ENCODE assay signal across 11 cellular contexts in the genomic region with DNA sequence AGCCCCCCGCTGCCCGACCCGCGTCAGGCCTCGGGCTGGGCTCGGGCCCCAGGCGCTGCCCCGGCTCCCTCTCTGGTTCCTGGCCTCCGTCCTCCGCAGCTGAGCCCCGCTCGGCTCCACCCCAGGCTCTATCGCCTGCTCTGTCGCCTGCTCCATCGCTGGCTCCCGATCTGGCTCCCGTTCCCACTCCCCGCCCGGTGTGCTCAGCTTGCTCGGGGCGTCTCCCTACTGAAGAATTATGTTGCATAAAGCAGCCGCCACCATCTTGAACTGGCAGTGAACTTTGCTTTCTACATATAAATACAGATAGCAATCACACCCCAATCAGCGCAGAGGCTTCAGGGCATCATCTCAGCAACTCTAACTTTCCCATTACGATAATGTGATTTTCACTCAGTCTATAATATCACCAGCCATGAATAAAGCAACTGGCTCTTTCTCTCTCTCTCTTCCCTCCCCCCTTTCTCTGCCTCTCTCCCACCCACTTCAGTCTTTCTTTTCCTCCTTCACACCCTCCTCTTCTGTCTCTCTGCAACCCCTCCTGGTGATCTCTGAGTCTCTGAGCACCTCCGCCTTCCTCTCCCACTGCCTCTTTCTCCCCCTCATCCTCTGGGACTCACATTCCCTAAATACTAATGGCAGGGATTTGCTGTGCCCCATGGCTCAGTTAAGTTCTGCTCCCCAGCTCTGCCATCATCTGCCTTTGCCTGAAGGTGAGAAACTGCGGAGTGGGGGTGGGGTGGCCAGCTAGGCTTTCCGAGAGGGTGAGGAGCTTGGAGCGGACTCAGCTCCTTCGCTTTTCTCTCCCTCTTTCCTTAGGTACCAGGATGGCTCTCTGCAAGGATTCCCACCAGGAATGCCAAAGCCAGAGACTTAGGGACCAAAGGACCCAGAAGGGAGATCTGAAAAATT. TPM values are rescaled to one million over a fixed set of nuclear protein-coding genes. Genes with fewer than 3 reads are reported as not detected.
A peak's percentile ranks its signal among the peaks of the same experiment; 100 is the strongest.
DNase-seq lines count a peak whose midpoint lies in the region; ATAC-seq and TF ChIP-seq lines count a peak whose summit lies in the region.
"Had no signal": no experiment of that assay in that cellular context is flagged by ENCODE, and none has a peak within 500 bp of the region (broad histone marks: within the 10 kb centered on the region; RNA-seq: fewer than 3 reads in every experiment).

No MANE protein-coding gene starts in this region.

- no peaks in the 10 kb centered on the region for H3F3A ChIP-seq in neural cell (ENCODE audit: insufficient read depth, low read length, poor library complexity, severe bottlenecking)

- POLR2A ChIA-PET in AG04450 (lab: Yijun Ruan, JAX) (no interaction called here), OCI-LY7 (lab: Charles Lee) (interaction anchor here (0.6 kb wide), 1 partner anchor 9 kb away, joined by 3 read pairs; no protein-coding TSS in a partner anchor)

- no peaks in the 10 kb centered on the region for H3K79me2 ChIP-seq in neural cell (replicated peaks; ENCODE audit: insufficient read depth, low read length)
- no peaks in the 10 kb centered on the region for H3K79me2 ChIP-seq in OCI-LY7 (ENCODE audit: insufficient read depth, low read depth, low read length)

- no TSS peak for BruUV-seq in OCI-LY7 (replicated peaks; lab: Mats Ljungman, UMichigan)

- TF ChIP-seq EP300 in neural cell (conservative IDR thresholded peaks at IDR 0.05; ENCODE audit: poor library complexity, severe bottlenecking) = no peak

- H3K9me3 ChIP-seq in AG04450 (ENCODE audit: control insufficient read depth, insufficient read depth, low read length) = no peaks in the 10 kb centered on the region; the same call in 1 of the 2 replicates
- H3K9me3 ChIP-seq in endocrine pancreas (ENCODE audit: control insufficient read depth, low read length) = no peaks in the 10 kb centered on the region
- no peaks in the 10 kb centered on the region for H3K9me3 ChIP-seq in neural cell (ENCODE audit: low read length)
- H3K9me3 ChIP-seq in OCI-LY7 (ENCODE audit: low read length) = no peaks in the 10 kb centered on the region

- H3K27me3 ChIP-seq in AG04450 (ENCODE audit: control insufficient read depth, insufficient read depth, low read length) = peaks cover 67% of the 10 kb centered on the region
- no peaks in the 10 kb centered on the region for H3K27me3 ChIP-seq in endocrine pancreas (ENCODE audit: control insufficient read depth, insufficient read depth, low read length)
- H3K27me3 ChIP-seq in neural cell (ENCODE audit: insufficient read depth, low read depth, low read length) = no peaks in the 10 kb centered on the region

- peak; percentile 20 for TF ChIP-seq RAD21 in neural cell (conservative IDR thresholded peaks at IDR 0.05)

- H3K36me3 ChIP-seq in endocrine pancreas (ENCODE audit: control insufficient read depth, insufficient read depth, low read length) (no peaks in the 10 kb centered on the region), neural cell (ENCODE audit: insufficient read depth, low read length) (no peaks in the 10 kb centered on the region), OCI-LY7 (ENCODE audit: insufficient read depth, low read length) (no peaks in the 10 kb centered on the region)

- H3K4me1 ChIP-seq in endocrine pancreas (ENCODE audit: control insufficient read depth, insufficient read depth, low read length) (no peaks in the 10 kb centered on the region), OCI-LY7 (ENCODE audit: insufficient read depth, low read length, poor library complexity, severe bottlenecking) (no peaks in the 10 kb centered on the region)

- peak overlapping the region; percentile 15 for H3K9ac ChIP-seq in endocrine pancreas (ENCODE audit: control insufficient read depth, insufficient read depth, low read length)
- H3K9ac ChIP-seq in neural cell (ENCODE audit: low read length) = peak overlapping the region; percentile 46

- intact Hi-C loops in OCI-LY7 (cut with micrococcal nuclease; ENCODE audit: unreplicated experiment) = no loop called here

- H2AFZ ChIP-seq in neural cell (ENCODE audit: low read depth, low read length) (peak overlapping the region; percentile 53), OCI-LY7 (ENCODE audit: low read length) (no peak overlapping the region)

- DNase-seq in AG04450 (ENCODE audit: low read depth, low spot score) (no peak), NCI-H2227 treated with DMSO at 0.1 percent for 48 hours (lab: John Stamatoyannopoulos, UW) (peak; percentile 36), NCI-H1694 treated with DMSO at 0.1 percent for 48 hours (lab: John Stamatoyannopoulos, UW) (no peak), OCI-LY7 (ENCODE audit: low spot score) (no peak)
- no peak for DNase-seq in effector CD4-positive, alpha-beta T cell
- DNase-seq: CD4-positive, CD25-positive, alpha-beta regulatory T cell; NCI-H1048 had no signal

- TF ChIP-seq CTCF in AG04450 (IDR thresholded peaks at IDR 0.05; ENCODE audit: low read depth, low read length) = no peak
- TF ChIP-seq CTCF in neural cell (IDR thresholded peaks at IDR 0.05; ENCODE audit: poor library complexity, severe bottlenecking) = no peak
- TF ChIP-seq CTCF in OCI-LY7 (conservative IDR thresholded peaks at IDR 0.05; ENCODE audit: low read length) = no peak

- ATAC-seq in HG02571 (IDR thresholded peaks at IDR 0.05; ENCODE audit: unreplicated experiment) = no peak

- CTCF ChIA-PET in AG04450 (lab: Charles Lee) (interaction anchor here (0.6 to 1.5 kb wide), 5 partner anchors 13 to 440 kb away, joined by 3 to 4 read pairs (median 3); no protein-coding TSS in a partner anchor), OCI-LY7 (lab: Charles Lee; ENCODE audit: unreplicated experiment) (no interaction called here)

- H3K4me2 ChIP-seq in neural cell (ENCODE audit: low read length) = no peak overlapping the region
- H3K4me2 ChIP-seq in OCI-LY7 (ENCODE audit: low read length) = no peak overlapping the region

- H3K9me2 ChIP-seq in neural cell (ENCODE audit: insufficient read depth, low read length) = no peaks in the 10 kb centered on the region
- H3K9me2 ChIP-seq in OCI-LY7 (ENCODE audit: insufficient read depth, low read length) = no peaks in the 10 kb centered on the region

- H3K27ac ChIP-seq in AG04450 (ENCODE audit: low read depth, low read length) (no peak overlapping the region), neural cell (ENCODE audit: low read length) (peak overlapping the region; percentile 50), OCI-LY7 (ENCODE audit: low read depth, low read length, poor library complexity, severe bottlenecking) (no peak overlapping the region)

- 0 out of 2 replicates have a peak overlapping the region, but pooled peaks have one; percentile 4 for H3K4me3 ChIP-seq in AG04450 (ENCODE audit: low read depth, low read length)
- peak overlapping the region; percentile 73 for H3K4me3 ChIP-seq in endocrine pancreas (ENCODE audit: control insufficient read depth, insufficient read depth, low read length)
- H3K4me3 ChIP-seq in neural cell (ENCODE audit: low read length) = peak overlapping the region; percentile 58
- H3K4me3 ChIP-seq in OCI-LY7 (ENCODE audit: low read depth, low read length, poor library complexity, severe bottlenecking) = no peak overlapping the region
- H3K4me3 ChIP-seq: lung had no signal

- H4K20me1 ChIP-seq in neural cell (ENCODE audit: insufficient read depth) = no peaks in the 10 kb centered on the region
- no peaks in the 10 kb centered on the region for H4K20me1 ChIP-seq in OCI-LY7 (ENCODE audit: insufficient read depth, low read length)

TF ChIP-seq in neural cell, 6 proteins besides CTCF, POLR2A, EP300 and RAD21:
- TF ChIP-seq, protein P1, sequence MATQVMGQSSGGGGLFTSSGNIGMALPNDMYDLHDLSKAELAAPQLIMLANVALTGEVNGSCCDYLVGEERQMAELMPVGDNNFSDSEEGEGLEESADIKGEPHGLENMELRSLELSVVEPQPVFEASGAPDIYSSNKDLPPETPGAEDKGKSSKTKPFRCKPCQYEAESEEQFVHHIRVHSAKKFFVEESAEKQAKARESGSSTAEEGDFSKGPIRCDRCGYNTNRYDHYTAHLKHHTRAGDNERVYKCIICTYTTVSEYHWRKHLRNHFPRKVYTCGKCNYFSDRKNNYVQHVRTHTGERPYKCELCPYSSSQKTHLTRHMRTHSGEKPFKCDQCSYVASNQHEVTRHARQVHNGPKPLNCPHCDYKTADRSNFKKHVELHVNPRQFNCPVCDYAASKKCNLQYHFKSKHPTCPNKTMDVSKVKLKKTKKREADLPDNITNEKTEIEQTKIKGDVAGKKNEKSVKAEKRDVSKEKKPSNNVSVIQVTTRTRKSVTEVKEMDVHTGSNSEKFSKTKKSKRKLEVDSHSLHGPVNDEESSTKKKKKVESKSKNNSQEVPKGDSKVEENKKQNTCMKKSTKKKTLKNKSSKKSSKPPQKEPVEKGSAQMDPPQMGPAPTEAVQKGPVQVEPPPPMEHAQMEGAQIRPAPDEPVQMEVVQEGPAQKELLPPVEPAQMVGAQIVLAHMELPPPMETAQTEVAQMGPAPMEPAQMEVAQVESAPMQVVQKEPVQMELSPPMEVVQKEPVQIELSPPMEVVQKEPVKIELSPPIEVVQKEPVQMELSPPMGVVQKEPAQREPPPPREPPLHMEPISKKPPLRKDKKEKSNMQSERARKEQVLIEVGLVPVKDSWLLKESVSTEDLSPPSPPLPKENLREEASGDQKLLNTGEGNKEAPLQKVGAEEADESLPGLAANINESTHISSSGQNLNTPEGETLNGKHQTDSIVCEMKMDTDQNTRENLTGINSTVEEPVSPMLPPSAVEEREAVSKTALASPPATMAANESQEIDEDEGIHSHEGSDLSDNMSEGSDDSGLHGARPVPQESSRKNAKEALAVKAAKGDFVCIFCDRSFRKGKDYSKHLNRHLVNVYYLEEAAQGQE (IDR thresholded peaks at IDR 0.05; ENCODE audit: borderline replicate concordance) = no peak
- no peak for TF ChIP-seq TAF1 (IDR thresholded peaks at IDR 0.05; ENCODE audit: low read depth)
- TF ChIP-seq EZH2 (IDR thresholded peaks at IDR 0.05; ENCODE audit: borderline replicate concordance, insufficient read depth, low read length, poor library complexity, severe bottlenecking) = no peak
- peak; percentile 27 for TF ChIP-seq SMC3 (conservative IDR thresholded peaks at IDR 0.05; ENCODE audit: poor library complexity)
- TF ChIP-seq POLR2AphosphoS5 (IDR thresholded peaks at IDR 0.05) = no peak
- TF ChIP-seq MXI1 (conservative IDR thresholded peaks at IDR 0.05; ENCODE audit: poor library complexity, severe bottlenecking) = no peak

RNA-seq across cellular contexts. Expression of a gene that starts 43.2 kb away (rescaled TPM):
- polyA plus RNA-seq in AG04450 (2011; rRNA removed) (16.6 and 23.2 TPM in 2 replicates), neural cell (25.2 and 32.6 TPM in 2 replicates)
- polyA minus RNA-seq in AG04450 (2011; rRNA and poly(A)+ RNA removed) = 20.3 and 30.8 TPM in 2 replicates
- polyA minus RNA-seq in neural cell = 65.0 and 78.1 TPM in 2 replicates
- total RNA-seq in OCI-LY7 (2014; rRNA removed; shearing (Covaris generic)) = 6.1 and 7.3 TPM in 2 replicates
- total RNA-seq in OCI-LY7 (2022) = 17.2 and 17.8 TPM in 2 replicates
